In genomic region chr11:16820324-16821092, GRCh38 we compare ENCODE assay signal across 8 cellular contexts.
DNase-seq lines count a peak whose midpoint lies in the region; ATAC-seq and TF ChIP-seq lines count a peak whose summit lies in the region.

No MANE protein-coding gene starts in this region.

- H3K27me3 Mint-ChIP-seq in activated T-cell treated with anti-CD3 and anti-CD28 coated beads, Interleukin-2, amount 50 U/mL, for 24 hours: no peaks in the 10 kb centered on the region

- H2BK12ac ChIP-seq in neuronal stem cell (ENCODE audit: low read length): no peak overlapping the region

- H3K4me1 ChIP-seq in OCI-LY3 (ENCODE audit: low read length) (peaks cover 4% of the 10 kb centered on the region; the same call in 1 of the 2 replicates), neuronal stem cell (ENCODE audit: control insufficient read depth in 2 of 2, insufficient read depth in 1 of 2, low read depth in 1 of 2, low read length in 2 of 2) (peaks cover 15 to 21% of the 10 kb centered on the region in 2 donors)

- H3K9me3 ChIP-seq in OCI-LY3 (ENCODE audit: insufficient read depth, low read length) (no peaks in the 10 kb centered on the region), neuronal stem cell (replicated peaks in 1 of 2; ENCODE audit: control insufficient read depth in 2 of 2, insufficient read depth in 1 of 2, low read depth in 1 of 2, low read length in 2 of 2) (no peaks in the 10 kb centered on the region)

- H3K4me3 Mint-ChIP-seq in activated T-cell treated with anti-CD3 and anti-CD28 coated beads, Interleukin-2, amount 50 U/mL, for 24 hours: no peak overlapping the region

- H3K18ac ChIP-seq in neuronal stem cell (ENCODE audit: low read length): peak overlapping the region; percentile 38

- no peak overlapping the region for H3K4ac ChIP-seq in neuronal stem cell (ENCODE audit: low read length)

- H3K36me3 ChIP-seq in OCI-LY3 (replicated peaks; ENCODE audit: low read depth, low read length) (no peaks in the 10 kb centered on the region), neuronal stem cell (replicated peaks in 1 of 2; ENCODE audit: control insufficient read depth in 2 of 2, insufficient read depth in 2 of 2, low read length in 2 of 2) (peaks cover 7 to 17% of the 10 kb centered on the region in 2 donors)

- no peaks in the 10 kb centered on the region for H3K79me1 ChIP-seq in neuronal stem cell (ENCODE audit: low read depth, low read length)

- no peak overlapping the region for H2AFZ ChIP-seq in OCI-LY3 (ENCODE audit: low read depth, low read length)
- H2AFZ ChIP-seq in neuronal stem cell (ENCODE audit: low read length): peak overlapping the region; percentile 5

- H2AK5ac ChIP-seq in neuronal stem cell (ENCODE audit: low read depth, low read length): no peak overlapping the region

- no peak overlapping the region for H3K23ac ChIP-seq in neuronal stem cell (ENCODE audit: low read depth, low read length, poor library complexity)

- no peak overlapping the region for H2BK5ac ChIP-seq in neuronal stem cell (ENCODE audit: low read length)

- no peak overlapping the region for H4K91ac ChIP-seq in neuronal stem cell (ENCODE audit: low read depth, low read length, poor library complexity)

- H2BK15ac ChIP-seq in neuronal stem cell (ENCODE audit: low read length): no peak overlapping the region

- H3K9me3 Mint-ChIP-seq in activated T-cell treated with anti-CD3 and anti-CD28 coated beads, Interleukin-2, amount 50 U/mL, for 24 hours: no peaks in the 10 kb centered on the region

- no peak overlapping the region for H4K8ac ChIP-seq in neuronal stem cell (ENCODE audit: low read depth, low read length)

- DNase-seq in DMS153 (lab: John Stamatoyannopoulos, UW) (peak; percentile 74), HT1080 (ENCODE audit: low read depth) (peak; percentile 57), fibroblast of peridontal ligament (ENCODE audit: extremely low read depth) (peak; percentile 69), neuronal stem cell (ENCODE audit: low spot score) (peak; percentile 71), stromal cell of bone marrow (ENCODE audit: low read depth) (peak; percentile 50)
- peak; percentile 83 for DNase-seq in activated T-cell treated with anti-CD3 and anti-CD28 coated beads, Interleukin-2, amount 50 U/mL, for 24 hours

- H3K27me3 ChIP-seq in OCI-LY3 (ENCODE audit: low read depth, low read length) (peaks cover 8% of the 10 kb centered on the region), neuronal stem cell (ENCODE audit: control insufficient read depth in 3 of 3, insufficient read depth in 3 of 3, low read depth in 1 of 3, low read length in 3 of 3) (no peaks in the 10 kb centered on the region)

- no peaks in the 10 kb centered on the region for H3K79me2 ChIP-seq in OCI-LY3 (ENCODE audit: low read length)

- H3K9ac ChIP-seq in OCI-LY3 (ENCODE audit: low read length) (no peak overlapping the region), neuronal stem cell (ENCODE audit: low read depth, low read length, poor library complexity) (no peak overlapping the region)

- H3K4me1 Mint-ChIP-seq in activated T-cell treated with anti-CD3 and anti-CD28 coated beads, Interleukin-2, amount 50 U/mL, for 24 hours (ENCODE audit: low read depth): peaks cover 15% of the 10 kb centered on the region

- H3K4me3 ChIP-seq in OCI-LY3 (ENCODE audit: low read length): peak overlapping the region; percentile 21; the same call in 1 of the 2 replicates
- H3K4me3 ChIP-seq in neuronal stem cell (ENCODE audit: low read length in 2 of 2): no peak overlapping the region

- H3K27ac Mint-ChIP-seq in activated T-cell treated with anti-CD3 and anti-CD28 coated beads, Interleukin-2, amount 50 U/mL, for 24 hours: no peak overlapping the region

- peak; percentile 94 for TF ChIP-seq CTCF in OCI-LY3 (IDR thresholded peaks at IDR 0.05; ENCODE audit: low read depth, low read length)

- ATAC-seq in GM21423 (IDR thresholded peaks at IDR 0.05; ENCODE audit: unreplicated experiment): peak; percentile 78

- WGBS in neuronal stem cell (ENCODE audit: extremely low coverage in 2 of 2, insufficient read length in 2 of 2, insufficient replicate concordance in 1 of 2), 2 donors: no CpG with 5 or more reads among the region's 8 CpGs

- no peaks in the 10 kb centered on the region for H3K36me3 Mint-ChIP-seq in activated T-cell treated with anti-CD3 and anti-CD28 coated beads, Interleukin-2, amount 50 U/mL, for 24 hours (ENCODE audit: low read depth)

- H3K14ac ChIP-seq in neuronal stem cell (ENCODE audit: low read length): peak overlapping the region; percentile 2

- no peak overlapping the region for H3K27ac ChIP-seq in OCI-LY3 (ENCODE audit: low read length)
- no peak overlapping the region for H3K27ac ChIP-seq in neuronal stem cell (replicated peaks; ENCODE audit: low read length)

- H3K4me2 ChIP-seq in OCI-LY3 (ENCODE audit: low read length): peak overlapping the region; percentile 56
- H3K4me2 ChIP-seq in neuronal stem cell (ENCODE audit: insufficient read depth, low read length, poor library complexity, severe bottlenecking): no peak overlapping the region

- H4K20me1 ChIP-seq in OCI-LY3 (ENCODE audit: insufficient read depth, low read length): no peaks in the 10 kb centered on the region

- no peak overlapping the region for H2BK120ac ChIP-seq in neuronal stem cell (ENCODE audit: low read depth, low read length)
